Comparison of ENCODE assay signal across 1 cellular context in the genomic region with DNA sequence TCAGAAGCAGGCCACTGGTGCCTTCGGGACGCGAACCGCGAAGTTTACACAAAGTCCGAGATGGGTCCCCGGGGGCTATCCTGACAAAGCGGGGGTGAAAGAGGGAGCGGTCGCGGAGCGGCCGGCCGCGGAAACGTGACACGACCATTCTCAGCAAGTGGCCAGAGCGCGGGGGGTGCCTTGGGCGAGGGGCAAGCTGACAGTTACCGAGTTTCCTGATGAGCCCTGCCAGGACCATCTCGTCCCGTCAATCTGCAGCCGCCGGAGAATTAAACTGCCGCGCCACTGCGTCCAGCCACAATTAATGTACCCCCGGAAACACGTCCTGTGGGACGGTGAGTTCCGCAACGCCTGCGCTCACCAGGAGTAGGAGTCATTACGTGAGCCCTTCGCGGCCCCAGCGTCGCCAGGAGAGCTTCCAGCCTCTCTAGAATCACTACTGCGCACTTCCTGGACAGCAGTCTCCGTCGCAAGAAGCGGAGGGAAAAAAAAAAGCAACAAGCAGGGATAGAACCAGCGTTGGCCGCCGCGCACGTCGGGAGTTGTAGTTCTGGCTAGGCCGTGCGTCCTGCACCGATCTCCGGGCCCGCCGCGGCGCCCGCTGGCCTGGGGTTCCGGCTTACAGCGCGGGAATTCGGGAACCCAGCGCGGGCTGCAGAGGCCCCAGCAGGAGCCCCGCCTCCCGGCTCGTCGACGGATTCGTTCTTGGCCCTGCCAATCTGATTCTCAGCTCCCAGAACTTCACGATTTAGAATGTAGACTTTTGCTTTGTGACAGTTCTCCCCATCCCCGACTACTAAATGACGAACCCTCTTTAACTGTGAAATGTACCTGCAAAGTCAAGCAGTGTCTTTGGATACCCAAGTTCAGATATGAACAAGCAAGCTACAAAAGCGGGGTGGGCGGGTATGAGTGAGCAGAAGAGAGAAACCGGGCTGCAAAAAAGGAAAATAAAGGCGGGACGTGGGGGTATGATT.
TF ChIP-seq lines count a peak whose summit lies in the region.

TSS of gene RTTN (minus strand) at position 267 of the 977 bp plus-strand sequence. CDS start at position 238, 29 bp downstream.

TF ChIP-seq in A549, 52 proteins besides CTCF, POLR2A, EP300 and RAD21 (continued from another document):
- TF ChIP-seq PBX3 (IDR thresholded peaks at IDR 0.05) (peak; percentile 93), NR3C1 (IDR thresholded peaks at IDR 0.05) (no peak)
